27 cellular contexts compared by ENCODE assay signal in the genomic region with DNA sequence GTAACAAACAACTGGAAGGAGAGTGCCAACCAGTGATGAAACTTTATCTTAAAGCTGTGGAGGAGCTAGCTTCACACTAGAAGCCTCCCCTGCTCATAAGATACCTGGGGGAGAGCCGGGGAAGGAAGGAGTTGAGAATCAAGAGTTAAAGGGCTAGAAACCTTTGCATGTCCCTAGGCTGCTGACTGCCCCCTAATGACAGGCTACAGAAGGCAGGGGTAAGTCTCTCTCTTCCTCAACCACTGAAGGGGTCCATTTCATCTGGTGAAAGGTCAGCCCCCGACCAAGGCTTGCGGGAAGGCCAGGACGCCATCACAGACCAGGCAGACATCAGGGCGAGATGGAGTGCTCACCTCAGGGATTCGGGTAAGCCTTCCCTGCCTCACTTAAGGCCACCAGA.
DNase-seq lines count a peak whose midpoint lies in the region; ATAC-seq, FAIRE-seq and TF ChIP-seq lines count a peak whose summit lies in the region.
"Had no signal": no experiment of that assay in that cellular context is flagged by ENCODE, and none has a peak within 500 bp of the region (broad histone marks: within the 10 kb centered on the region; RNA-seq: fewer than 3 reads in every experiment).

No MANE protein-coding gene starts in this region.

- H3K9me3 Mint-ChIP-seq in H9: no peaks in the 10 kb centered on the region
- H3K9me3 Mint-ChIP-seq: T-cell, type B pancreatic cell had no signal

- intact Hi-C loops in HepG2 (cut with micrococcal nuclease; ENCODE audit: unreplicated experiment) (no loop called here), sciatic nerve (cut with DNase I) (no loop called here)

- no peak overlapping the region for H3K4ac ChIP-seq in H9 (ENCODE audit: low read depth, low read length)

- no peak overlapping the region for H4K8ac ChIP-seq in H9 (replicated peaks; ENCODE audit: insufficient read length, low read depth, low read length)

- no peak overlapping the region for H2BK12ac ChIP-seq in H9 (ENCODE audit: insufficient read length, low read depth, low read length)

- H3K4me1 ChIP-seq in H9 (ENCODE audit: insufficient read depth, low read length): no peaks in the 10 kb centered on the region
- H3K4me1 ChIP-seq in HepG2 (ENCODE audit: insufficient read depth, low read length): no peaks in the 10 kb centered on the region
- H3K4me1 ChIP-seq: BLaER1, heart right ventricle, SJSA1 had no signal

- BruUV-seq in HepG2 (replicated peaks; lab: Mats Ljungman, UMichigan): no TSS peak

- no peak overlapping the region for H3K27ac Mint-ChIP-seq in H9
- H3K27ac Mint-ChIP-seq: activated CD8-positive, alpha-beta T cell treated with anti-CD3 and anti-CD28 coated beads, Interleukin-2, amount 10 ng/mL, durations not matched to agents 7 days and 5 days; T-cell; type B pancreatic cell had no signal

- H3K36me3 ChIP-seq in WERI-Rb-1: no peaks in the 10 kb centered on the region
- no peaks in the 10 kb centered on the region for H3K36me3 ChIP-seq in HepG2 (replicated peaks in 1 of 2; ENCODE audit: control insufficient read depth in 1 of 2, insufficient read depth in 2 of 2, low read length in 2 of 2)
- H3K36me3 ChIP-seq: BLaER1, heart right ventricle, MG63, SJSA1 had no signal

- H3K4me3 Mint-ChIP-seq in H9: no peak overlapping the region
- H3K4me3 Mint-ChIP-seq: activated CD8-positive, alpha-beta T cell treated with anti-CD3 and anti-CD28 coated beads, Interleukin-2, amount 10 ng/mL, durations not matched to agents 7 days and 5 days; IgD-negative memory B cell; T-cell; type B pancreatic cell had no signal

- H3K9ac ChIP-seq in H9 (ENCODE audit: extremely low read depth, insufficient read length, low read length): no peak overlapping the region
- no peak overlapping the region for H3K9ac ChIP-seq in HepG2 (ENCODE audit: insufficient read depth, low read depth, low read length)
- H3K9ac ChIP-seq: BLaER1 had no signal

- no peaks in the 10 kb centered on the region for H3K27me3 ChIP-seq in H9 (ENCODE audit: insufficient read depth, low read length)
- no peaks in the 10 kb centered on the region for H3K27me3 ChIP-seq in WERI-Rb-1 (ENCODE audit: insufficient read depth, low read depth, severe bottlenecking)
- peaks cover 1 to 11% of the 10 kb centered on the region in 2 experiments; a peak in 2 of 5 replicates for H3K27me3 ChIP-seq in HepG2 (ENCODE audit: control insufficient read depth in 1 of 2, insufficient read depth in 2 of 2, low read length in 2 of 2)
- H3K27me3 ChIP-seq: BLaER1, MG63 had no signal

- TF ChIP-seq RAD21 in HepG2 (CRISPR knock-in tag; IDR thresholded peaks at IDR 0.05): no peak

- H3K4me3 ChIP-seq in WERI-Rb-1 (ENCODE audit: low read depth, low read length): no peak overlapping the region
- H3K4me3 ChIP-seq in HepG2 (replicated peaks in 1 of 3; ENCODE audit: insufficient read depth in 1 of 3, low read depth in 2 of 3, low read length in 3 of 3): no peak overlapping the region
- H3K4me3 ChIP-seq: BLaER1, heart right ventricle, MG63, SJSA1 had no signal

- no peak overlapping the region for H2BK120ac ChIP-seq in H9 (ENCODE audit: low read depth, low read length, poor library complexity, severe bottlenecking)

- H3K79me2 ChIP-seq in H9 (ENCODE audit: insufficient read depth, low read length) (no peaks in the 10 kb centered on the region), HepG2 (ENCODE audit: insufficient read depth, low read length) (no peaks in the 10 kb centered on the region)

- POLR2A ChIA-PET in GM10248 (lab: Yijun Ruan, JAX) (no interaction called here), HepG2 (lab: Yijun Ruan, JAX) (no interaction called here)

- H3K4me1 Mint-ChIP-seq in H9: peaks cover 0 to 3% of the 10 kb centered on the region in 2 experiments; a peak in 1 of 4 replicates
- H3K4me1 Mint-ChIP-seq: T-cell had no signal

- peak; percentile 28 for TF ChIP-seq CTCF in GM10248 (IDR thresholded peaks at IDR 0.05; ENCODE audit: control extremely low read depth, extremely low read depth, low read depth, missing control alignments)
- peak; percentile 57 for TF ChIP-seq CTCF in H9 (conservative IDR thresholded peaks at IDR 0.05)
- peak; percentile 48; the same call in 1 of the 2 replicates for TF ChIP-seq CTCF in WERI-Rb-1 (IDR thresholded peaks at IDR 0.05; ENCODE audit: low read depth, low read length)
- TF ChIP-seq CTCF in HepG2 (CRISPR knock-in tag; IDR thresholded peaks at IDR 0.05): peak; percentile 33; the same call in 1 of the 2 replicates

- DNase-seq in GM10248 (ENCODE audit: extremely low spot score): no peak
- peak; percentile 49 for DNase-seq in H9
- no peak for DNase-seq in WERI-Rb-1
- DNase-seq in HepG2 (ENCODE audit: low spot score): no peak
- no peak for DNase-seq in sciatic nerve (ENCODE audit: low spot score)
- DNase-seq in effector CD4-positive, alpha-beta T cell: no peak
- DNase-seq: ACHN; activated CD8-positive, alpha-beta T cell treated with anti-CD3 and anti-CD28 coated beads, Interleukin-2, amount 10 ng/mL, durations not matched to agents 7 days and 5 days; activated effector memory CD4-positive, alpha-beta T cell treated with anti-CD3 and anti-CD28 coated beads, Interleukin-2, amount 50 U/mL, for 16 hours; activated T-cell treated with anti-CD3 and anti-CD28 coated beads for 4 hours; COR-L47; erythroblast; foreskin fibroblast; HCEC 1CT; heart right ventricle; mesenchymal stem cell; MG63; NCI-H1417 treated with DMSO at 0.1 percent for 48 hours; stimulated activated CD8-positive, alpha-beta memory T cell treated with anti-CD3 and anti-CD28 coated beads, Interleukin-4, amount 100 ng/mL, for 48 hours; T-cell had no signal

- H2BK5ac ChIP-seq in H9 (ENCODE audit: insufficient read length, low read length): no peak overlapping the region

- no peak for TF ChIP-seq EP300 in HepG2 (IDR thresholded peaks at IDR 0.05; ENCODE audit: low read depth in 2 of 2, low read length in 2 of 2)
- no peak for TF ChIP-seq EP300 in HepG2 (CRISPR knock-in tag; IDR thresholded peaks at IDR 0.05; ENCODE audit: borderline replicate concordance)

- no peak overlapping the region for H3K18ac ChIP-seq in H9 (ENCODE audit: insufficient read length, low read depth, low read length)

- no peak overlapping the region for H2AK5ac ChIP-seq in H9 (ENCODE audit: insufficient read length, low read length)

- H3K9me3 ChIP-seq in H9 (ENCODE audit: control insufficient read depth, low read depth, low read length) (no peaks in the 10 kb centered on the region), WERI-Rb-1 (ENCODE audit: severe bottlenecking) (no peaks in the 10 kb centered on the region), HepG2 (ENCODE audit: low read length) (no peaks in the 10 kb centered on the region)
- H3K9me3 ChIP-seq: BLaER1, SJSA1 had no signal

- H3K79me1 ChIP-seq in H9 (ENCODE audit: insufficient read depth, low read depth, low read length, poor library complexity, severe bottlenecking): no peaks in the 10 kb centered on the region

- H3K27ac ChIP-seq in H9 (ENCODE audit: insufficient read length, low read depth, low read length) (no peak overlapping the region), WERI-Rb-1 (no peak overlapping the region), HepG2 (ENCODE audit: extremely low read length, insufficient read depth, low read length) (no peak overlapping the region)
- H3K27ac ChIP-seq: BLaER1, heart right ventricle, SJSA1 had no signal

- no peak for TF ChIP-seq POLR2A in HepG2 (IDR thresholded peaks at IDR 0.05; ENCODE audit: insufficient read depth in 1 of 2, low read depth in 2 of 2, low read length in 2 of 2)

- no peak overlapping the region for H2BK20ac ChIP-seq in H9 (ENCODE audit: low read depth, low read length, poor library complexity, severe bottlenecking)

- ATAC-seq in HepG2: peak; percentile 56; the same call in 2 of the 3 replicates
- no peak for ATAC-seq in sciatic nerve
- ATAC-seq in GM18873 (IDR thresholded peaks at IDR 0.05; ENCODE audit: low FRiP score, unreplicated experiment): no peak
- no peak for ATAC-seq in GM18861 (IDR thresholded peaks at IDR 0.05; ENCODE audit: unreplicated experiment)
- ATAC-seq: activated CD8-positive, alpha-beta T cell treated with anti-CD3 and anti-CD28 coated beads, Interleukin-2, amount 10 ng/mL, durations not matched to agents 7 days and 5 days; heart right ventricle; left lobe of liver; T-cell had no signal

- no peak overlapping the region for H4K5ac ChIP-seq in H9 (ENCODE audit: insufficient read length, low read depth, low read length)

- no peak overlapping the region for H2BK15ac ChIP-seq in H9 (ENCODE audit: low read depth, low read length)

- H3K14ac ChIP-seq in H9 (ENCODE audit: insufficient read depth, low read length): no peak overlapping the region

- peaks cover 8% of the 10 kb centered on the region for H3K27me3 Mint-ChIP-seq in H9 (ENCODE audit: low read depth)
- H3K27me3 Mint-ChIP-seq: IgD-negative memory B cell, T-cell had no signal

- CTCF ChIA-PET in GM10248 (lab: Yijun Ruan, JAX) (interaction anchor here (1.0 to 2.6 kb wide), 2 partner anchors 54 to 110 kb away, joined by 3 to 6 read pairs; no protein-coding TSS in a partner anchor), HepG2 (lab: Yijun Ruan, JAX; ENCODE audit: low intra/inter-chr PET ratio, low total read pairs) (no interaction called here)

- H3K56ac ChIP-seq in H9 (ENCODE audit: insufficient read length, low read depth, low read length): no peak overlapping the region

- in situ Hi-C loops in HepG2 (cut with HindIII; ENCODE audit: extremely low pct_ligation_motif_present, low pct_unique_long_range_greater_than_20kb): no loop called here

- WGBS in H9 (ENCODE audit: extremely low coverage, insufficient read length, low lambda C conversion rate): no CpG with 5 or more reads among the region's 6 CpGs
- 7% methylated on average over 5 of the region's 6 CpGs for WGBS in HepG2 (ENCODE audit: low lambda C conversion rate)

- H2AFZ ChIP-seq in H9 (ENCODE audit: low read length) (no peak overlapping the region), HepG2 (ENCODE audit: low read length) (no peak overlapping the region)

- no peak overlapping the region for H3T11ph ChIP-seq in H9 (ENCODE audit: low read length)

- H4K91ac ChIP-seq in H9 (ENCODE audit: insufficient read length, low read depth, low read length): no peak overlapping the region

- no peak for FAIRE-seq in HepG2 (lab: Jason Lieb, UNC)

- no peaks in the 10 kb centered on the region for H3K23me2 ChIP-seq in H9 (ENCODE audit: insufficient read length, low read depth, low read length, poor library complexity, severe bottlenecking)

- no peak overlapping the region for H3K23ac ChIP-seq in H9 (ENCODE audit: insufficient read length, low read depth, low read length)

- no peaks in the 10 kb centered on the region for H3K36me3 Mint-ChIP-seq in H9 (ENCODE audit: insufficient read depth in 1 of 3, low read depth in 3 of 3)
- H3K36me3 Mint-ChIP-seq: IgD-negative memory B cell, T-cell, type B pancreatic cell had no signal

- no peak overlapping the region for H3K4me2 ChIP-seq in H9 (ENCODE audit: insufficient read depth, insufficient read length, low read length)
- no peak overlapping the region for H3K4me2 ChIP-seq in HepG2 (ENCODE audit: low read depth, low read length)
- H3K4me2 ChIP-seq: BLaER1 had no signal

- H4K20me1 ChIP-seq in H9 (ENCODE audit: control insufficient read depth, insufficient read depth, insufficient read length): no peaks in the 10 kb centered on the region
- H4K20me1 ChIP-seq in HepG2 (ENCODE audit: insufficient read depth, low read length): no peaks in the 10 kb centered on the region
- H4K20me1 ChIP-seq: BLaER1 had no signal

TF ChIP-seq in HepG2, 621 proteins besides CTCF, POLR2A, EP300 and RAD21 (continues in another document):
- TF ChIP-seq NONO (IDR thresholded peaks at IDR 0.05): no peak
- no peak for TF ChIP-seq NONO (CRISPR knock-in tag; conservative IDR thresholded peaks at IDR 0.05)
